17 cellular contexts compared by ENCODE assay signal in the genomic region with DNA sequence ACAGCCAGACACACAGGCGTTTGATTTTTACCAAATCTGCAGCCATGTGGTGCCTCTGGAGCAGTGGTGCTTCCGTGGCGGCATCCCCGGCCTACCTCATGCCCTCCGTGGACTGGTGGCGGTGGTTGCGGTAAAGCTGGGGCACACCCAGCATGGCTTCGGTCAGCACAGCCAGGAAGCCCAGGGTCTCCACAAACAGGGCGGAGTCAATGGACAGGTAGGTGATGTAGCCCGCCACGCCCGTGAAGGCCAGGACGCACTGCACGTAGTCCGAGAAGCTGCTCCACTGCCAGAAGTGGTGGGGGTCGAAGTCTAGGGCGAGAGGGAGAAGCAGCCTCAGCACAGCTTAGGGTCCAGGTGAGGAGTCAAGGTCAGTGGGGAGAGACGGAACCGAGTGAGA. TPM values are rescaled to one million over a fixed set of nuclear protein-coding genes. Genes with fewer than 3 reads are reported as not detected.
DNase-seq lines count a peak whose midpoint lies in the region; ATAC-seq and TF ChIP-seq lines count a peak whose summit lies in the region.
"Had no signal": no experiment of that assay in that cellular context is flagged by ENCODE, and none has a peak within 500 bp of the region (broad histone marks: within the 10 kb centered on the region; RNA-seq: fewer than 3 reads in every experiment).

No MANE protein-coding gene starts in this region.

- H3K4me1 ChIP-seq in right atrium auricular region (no peaks in the 10 kb centered on the region), left ventricle myocardium inferior (peaks cover 2% of the 10 kb centered on the region), aorta (ENCODE audit: control insufficient read depth in 1 of 2, insufficient read depth in 2 of 2, low read length in 2 of 2) (no peaks in the 10 kb centered on the region), thyroid gland (peaks cover 4 to 15% of the 10 kb centered on the region in 2 donors)

- H3K4me1 Mint-ChIP-seq in progenitor cell of endocrine pancreas (ENCODE audit: low read depth), result no peaks in the 10 kb centered on the region

- no peak overlapping the region for H3K27ac Mint-ChIP-seq in progenitor cell of endocrine pancreas
- H3K27ac Mint-ChIP-seq: activated CD8-positive, alpha-beta T cell treated with anti-CD3 and anti-CD28 coated beads for 36 hours; memory B cell had no signal

- H3K9me3 Mint-ChIP-seq in progenitor cell of endocrine pancreas (ENCODE audit: low read depth), result peaks cover 3% of the 10 kb centered on the region
- H3K9me3 Mint-ChIP-seq: memory B cell had no signal

- peaks cover 42% of the 10 kb centered on the region for H3K36me3 Mint-ChIP-seq in progenitor cell of endocrine pancreas (ENCODE audit: insufficient read depth)

- ATAC-seq in left lobe of liver (peak; percentile 5), aorta (ENCODE audit: low FRiP score) (no peak), HG02763 (IDR thresholded peaks at IDR 0.05; ENCODE audit: unreplicated experiment) (no peak)
- ATAC-seq: activated CD8-positive, alpha-beta T cell treated with anti-CD3 and anti-CD28 coated beads for 36 hours; naive thymus-derived CD8-positive, alpha-beta T cell; PC-3 had no signal

- TF ChIP-seq CTCF in right atrium auricular region (IDR thresholded peaks at IDR 0.05) (no peak), left ventricle myocardium inferior (IDR thresholded peaks at IDR 0.05; ENCODE audit: borderline replicate concordance) (no peak), progenitor cell of endocrine pancreas (IDR thresholded peaks at IDR 0.05; ENCODE audit: unreplicated experiment) (no peak), thyroid gland (IDR thresholded peaks at IDR 0.05) (no peak)

- WGBS in aorta, 2 donors, result 97 to 98% methylated on average over 19 of the region's 19 CpGs
- WGBS in thyroid gland, 2 donors, result 95 to 97% methylated on average over 15 to 19 of the region's 19 CpGs

- no peak overlapping the region for H3K4me3 Mint-ChIP-seq in progenitor cell of endocrine pancreas (ENCODE audit: low read depth)
- H3K4me3 Mint-ChIP-seq: activated CD8-positive, alpha-beta T cell treated with anti-CD3 and anti-CD28 coated beads for 36 hours; memory B cell; naive thymus-derived CD8-positive, alpha-beta T cell had no signal

- H3K27ac ChIP-seq in right atrium auricular region (no peak overlapping the region), left ventricle myocardium inferior (replicated peaks) (no peak overlapping the region), aorta (ENCODE audit: low read depth in 1 of 2, low read length in 2 of 2) (no peak overlapping the region), thyroid gland (no peak overlapping the region)

- intact Hi-C loops in left ventricle myocardium inferior (cut with micrococcal nuclease), result no loop called here
- intact Hi-C loops in aorta (cut with DNase I), result no loop called here
- intact Hi-C loops in thyroid gland (cut with DNase I), result no loop called here

- H3K36me3 ChIP-seq in right atrium auricular region (peaks cover 38% of the 10 kb centered on the region), left ventricle myocardium inferior (peaks cover 37% of the 10 kb centered on the region), aorta (ENCODE audit: control insufficient read depth in 1 of 2, insufficient read depth in 2 of 2, low read length in 1 of 2) (no peaks in the 10 kb centered on the region), thyroid gland (peaks cover 23 to 39% of the 10 kb centered on the region in 2 donors)

- peak; percentile 46 for DNase-seq in right atrium auricular region (ENCODE audit: low spot score)
- DNase-seq in left ventricle myocardium inferior, result no peak
- DNase-seq in left lobe of liver (ENCODE audit: low spot score), result no peak
- DNase-seq in progenitor cell of endocrine pancreas (ENCODE audit: low spot score, unreplicated experiment), result peak; percentile 6
- peak; percentile 41 to 50 for DNase-seq in aorta
- DNase-seq in NCI-H446 (lab: John Stamatoyannopoulos, UW), result no peak
- DNase-seq in thyroid gland, result no peak
- DNase-seq: activated CD8-positive, alpha-beta T cell treated with anti-CD3 and anti-CD28 coated beads for 36 hours; amniotic stem cell; MM.1S; NCI-H2227 treated with DMSO at 0.1 percent for 48 hours; PC-3; substantia nigra; T-helper 1 cell had no signal

- H3K27me3 ChIP-seq in right atrium auricular region, result no peaks in the 10 kb centered on the region
- H3K27me3 ChIP-seq in left ventricle myocardium inferior (ENCODE audit: low read depth), result no peaks in the 10 kb centered on the region
- H3K27me3 ChIP-seq in aorta (ENCODE audit: control insufficient read depth in 1 of 2, insufficient read depth in 2 of 2, low read length in 1 of 2), result no peaks in the 10 kb centered on the region
- H3K27me3 ChIP-seq in thyroid gland, result no peaks in the 10 kb centered on the region

- H3K9me3 ChIP-seq in right atrium auricular region (no peaks in the 10 kb centered on the region), left ventricle myocardium inferior (replicated peaks) (no peaks in the 10 kb centered on the region), aorta (ENCODE audit: control insufficient read depth, low read length) (no peaks in the 10 kb centered on the region), thyroid gland (no peaks in the 10 kb centered on the region)

- H3K27me3 Mint-ChIP-seq in progenitor cell of endocrine pancreas, result no peaks in the 10 kb centered on the region
- H3K27me3 Mint-ChIP-seq: activated CD8-positive, alpha-beta T cell treated with anti-CD3 and anti-CD28 coated beads for 36 hours; memory B cell; naive thymus-derived CD8-positive, alpha-beta T cell had no signal

- TF ChIP-seq POLR2A in thyroid gland (IDR thresholded peaks at IDR 0.05), result no peak

- H3K4me3 ChIP-seq in right atrium auricular region (no peak overlapping the region), left ventricle myocardium inferior (no peak overlapping the region), aorta (ENCODE audit: low read length in 2 of 2) (no peak overlapping the region), thyroid gland (replicated peaks in 1 of 3) (no peak overlapping the region)

RNA-seq across cellular contexts. Expression of a gene that starts 32.4 kb away (rescaled TPM):
- 10 to 100 TPM; 21.4 to 22.9 TPM for total RNA-seq in right atrium auricular region
- total RNA-seq in left ventricle myocardium inferior, result 27.4 TPM
- total RNA-seq in left lobe of liver, result 140 TPM
- 31.0 and 31.6 TPM in 2 replicates for total RNA-seq in progenitor cell of endocrine pancreas
- total RNA-seq in aorta, result 10 to 100 TPM; 40.1 to 47.7 TPM
- polyA plus RNA-seq in aorta, result 10 to 100 TPM; 12.9 to 48.8 TPM
- 100 to 1,000 TPM in 2 of 4 donors, 10 to 100 TPM in 2; 93.5 to 193 (median 100) TPM for total RNA-seq in thyroid gland

RNA-seq across cellular contexts. Expression of a gene that starts 45.4 kb away (rescaled TPM):
- 10 to 100 TPM in 1 of 2 donors, 1 to 10 TPM in 1; 8.6 to 13.0 TPM for total RNA-seq in right atrium auricular region
- 12.2 TPM for total RNA-seq in left ventricle myocardium inferior
- 20.2 TPM for total RNA-seq in left lobe of liver
- 7.0 and 8.0 TPM in 2 replicates for total RNA-seq in progenitor cell of endocrine pancreas
- 10 to 100 TPM in 1 of 2 donors, 1 to 10 TPM in 1; 7.9 to 13.0 TPM for total RNA-seq in aorta
- 10 to 100 TPM in 1 of 2 donors, 1 to 10 TPM in 1; 5.1 to 11.3 TPM for polyA plus RNA-seq in aorta
- 10 to 100 TPM; 25.7 to 51.8 (median 39.6) TPM for total RNA-seq in thyroid gland

Comparison
In these comparisons a context has a peak if more than half of its experiments do, and no peak if none do; other contexts are left out.
1. DNase-seq: peak in right atrium auricular region (single experiment), progenitor cell of endocrine pancreas (single experiment) and aorta (2 of 2); none in left ventricle myocardium inferior (single experiment), left lobe of liver (single experiment), NCI-H446 (0 of 2) and thyroid gland (0 of 2).